ENCODE assay signal across 40 cellular contexts in the genomic region with DNA sequence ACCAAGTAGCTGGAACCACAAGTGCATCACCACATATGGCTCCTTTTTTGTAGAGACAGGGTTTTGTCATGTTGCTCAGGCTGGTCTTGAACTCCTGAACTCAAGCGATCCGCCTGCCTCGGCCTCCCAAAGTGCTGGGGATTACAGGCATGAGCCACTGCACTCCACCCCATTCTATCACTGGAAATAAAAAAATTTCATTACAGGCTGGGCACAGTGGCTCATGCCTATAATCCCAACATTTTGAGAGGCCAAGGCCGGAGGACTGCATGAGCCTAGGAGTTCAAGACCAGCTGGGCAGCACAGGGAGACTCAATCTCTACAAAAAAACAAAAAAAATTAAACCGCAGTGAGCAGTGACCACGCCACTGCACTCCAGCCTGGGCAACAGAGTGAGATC.
"Had no signal": no experiment of that assay in that cellular context is flagged by ENCODE, and none has a peak within 500 bp of the region (broad histone marks: within the 10 kb centered on the region; RNA-seq: fewer than 3 reads in every experiment).

No MANE protein-coding gene starts in this region.

- H3K36me3 ChIP-seq: adrenal gland, ascending aorta, brain microvascular endothelial cell, breast epithelium, cardiac muscle cell had no signal

- H3K9me3 Mint-ChIP-seq: activated naive CD4-positive, alpha-beta T cell treated with anti-CD3 and anti-CD28 coated beads for 36 hours; activated naive CD4-positive, alpha-beta T cell treated with anti-CD3 and anti-CD28 coated beads, Interleukin-2, amount 10 ng/mL, durations not matched to agents 7 days and 5 days; activated naive CD4-positive, alpha-beta T cell treated with anti-CD3 and anti-CD28 coated beads, Interleukin-2, amount 50 U/mL, for 24 hours; activated naive CD4-positive, alpha-beta T cell treated with anti-CD3 and anti-CD28 coated beads, Interleukin-2, amount 50 U/mL, for 72 hours; activated naive CD8-positive, alpha-beta T cell treated with anti-CD3 and anti-CD28 coated beads for 36 hours; activated naive CD8-positive, alpha-beta T cell treated with anti-CD3 and anti-CD28 coated beads, Interleukin-2, amount 10 ng/mL, durations not matched to agents 7 days and 5 days; activated naive CD8-positive, alpha-beta T cell treated with anti-CD3 and anti-CD28 coated beads, Interleukin-2, amount 50 U/mL, for 24 hours; activated T-cell treated with anti-CD3 and anti-CD28 coated beads, Interleukin-2, amount 50 U/mL, for 24 hours; activated T-cell treated with anti-CD3 and anti-CD28 coated beads, Interleukin-2, amount 50 U/mL, for 4 hours; activated T-cell treated with anti-CD3 and anti-CD28 coated beads, Interleukin-2, amount 50 U/mL, for 72 hours; activated T-helper 1 cell treated with anti-CD3 and anti-CD28 coated beads, Interleukin-12 subunit alpha, Interleukin-12 subunit beta, Interleukin-2, Interleukin-4 antibody, amounts not matched to agents 30 ng/mL and 10 ng/mL and 1 ng/mL, durations not matched to agents 14 hours and 24 hours and 36 hours; activated T-helper 17 cell treated with anti-CD3 and anti-CD28 coated beads, Interleukin-2, amount 50 U/mL, for 72 hours; activated T-helper 2 cell treated with anti-CD3 and anti-CD28 coated beads, Interferon-gamma antibody, Interleukin-2, Interleukin-4, amounts not matched to agents 10 μg/mL and 5 μg/mL and 100 μg/mL, durations not matched to agents 14 hours and 24 hours and 36 hours; brain; central memory CD8-positive, alpha-beta T cell had no signal

- H3K9me3 ChIP-seq: adrenal gland, ascending aorta, body of pancreas, breast epithelium had no signal

- H3K27ac ChIP-seq: adrenal gland, ascending aorta, body of pancreas, brain microvascular endothelial cell, breast epithelium, cardiac muscle cell had no signal

- H3K4me1 Mint-ChIP-seq: activated naive CD4-positive, alpha-beta T cell treated with anti-CD3 and anti-CD28 coated beads, Interleukin-2, amount 10 ng/mL, durations not matched to agents 7 days and 5 days; activated naive CD4-positive, alpha-beta T cell treated with anti-CD3 and anti-CD28 coated beads, Interleukin-2, amount 50 U/mL, for 24 hours; activated naive CD8-positive, alpha-beta T cell treated with anti-CD3 and anti-CD28 coated beads for 36 hours; brain had no signal

- H3K4me3 ChIP-seq: adrenal gland, ascending aorta, body of pancreas, breast epithelium, cardiac muscle cell had no signal

- H3K4me3 Mint-ChIP-seq: activated naive CD4-positive, alpha-beta T cell treated with anti-CD3 and anti-CD28 coated beads for 36 hours; activated naive CD4-positive, alpha-beta T cell treated with anti-CD3 and anti-CD28 coated beads, Interleukin-2, amount 10 ng/mL, durations not matched to agents 7 days and 5 days; activated naive CD4-positive, alpha-beta T cell treated with anti-CD3 and anti-CD28 coated beads, Interleukin-2, amount 50 U/mL, for 24 hours; activated naive CD8-positive, alpha-beta T cell; activated naive CD8-positive, alpha-beta T cell treated with anti-CD3 and anti-CD28 coated beads for 36 hours; activated naive CD8-positive, alpha-beta T cell treated with anti-CD3 and anti-CD28 coated beads, Interleukin-2, amount 10 ng/mL, durations not matched to agents 7 days and 5 days; activated naive CD8-positive, alpha-beta T cell treated with anti-CD3 and anti-CD28 coated beads, Interleukin-2, amount 50 U/mL, for 24 hours; activated T-cell treated with anti-CD3 and anti-CD28 coated beads, Interleukin-2, amount 50 U/mL, for 24 hours; activated T-cell treated with anti-CD3 and anti-CD28 coated beads, Interleukin-2, amount 50 U/mL, for 4 hours; activated T-cell treated with anti-CD3 and anti-CD28 coated beads, Interleukin-2, amount 50 U/mL, for 72 hours; activated T-helper 1 cell treated with anti-CD3 and anti-CD28 coated beads, Interleukin-12 subunit alpha, Interleukin-12 subunit beta, Interleukin-2, Interleukin-4 antibody, amounts not matched to agents 30 ng/mL and 10 ng/mL and 1 ng/mL, durations not matched to agents 14 hours and 24 hours and 36 hours; activated T-helper 17 cell treated with anti-CD3 and anti-CD28 coated beads, Interleukin-2, amount 50 U/mL, for 72 hours; brain; central memory CD8-positive, alpha-beta T cell had no signal

- FAIRE-seq: astrocyte, bronchial epithelial cell had no signal

- H3K27ac Mint-ChIP-seq: activated naive CD4-positive, alpha-beta T cell treated with anti-CD3 and anti-CD28 coated beads for 36 hours; activated naive CD4-positive, alpha-beta T cell treated with anti-CD3 and anti-CD28 coated beads, Interleukin-2, amount 10 ng/mL, durations not matched to agents 7 days and 5 days; activated naive CD4-positive, alpha-beta T cell treated with anti-CD3 and anti-CD28 coated beads, Interleukin-2, amount 50 U/mL, for 24 hours; activated naive CD4-positive, alpha-beta T cell treated with anti-CD3 and anti-CD28 coated beads, Interleukin-2, amount 50 U/mL, for 72 hours; activated naive CD8-positive, alpha-beta T cell; activated naive CD8-positive, alpha-beta T cell treated with anti-CD3 and anti-CD28 coated beads for 36 hours; activated naive CD8-positive, alpha-beta T cell treated with anti-CD3 and anti-CD28 coated beads, Interleukin-2, amount 10 ng/mL, durations not matched to agents 7 days and 5 days; activated naive CD8-positive, alpha-beta T cell treated with anti-CD3 and anti-CD28 coated beads, Interleukin-2, amount 50 U/mL, for 24 hours; activated T-cell treated with anti-CD3 and anti-CD28 coated beads, Interleukin-2, amount 50 U/mL, for 24 hours; activated T-cell treated with anti-CD3 and anti-CD28 coated beads, Interleukin-2, amount 50 U/mL, for 72 hours; activated T-helper 1 cell treated with anti-CD3 and anti-CD28 coated beads, Interleukin-12 subunit alpha, Interleukin-12 subunit beta, Interleukin-2, Interleukin-4 antibody, amounts not matched to agents 30 ng/mL and 10 ng/mL and 1 ng/mL, durations not matched to agents 14 hours and 24 hours and 36 hours; activated T-helper 17 cell treated with anti-CD3 and anti-CD28 coated beads, Interleukin-2, amount 50 U/mL, for 72 hours; activated T-helper 2 cell treated with anti-CD3 and anti-CD28 coated beads, Interferon-gamma antibody, Interleukin-2, Interleukin-4, amounts not matched to agents 10 μg/mL and 5 μg/mL and 100 μg/mL, durations not matched to agents 14 hours and 24 hours and 36 hours; brain had no signal

- DNase-seq: activated effector memory CD4-positive, alpha-beta T cell treated with anti-CD3 and anti-CD28 coated beads, Interleukin-2, amount 50 U/mL, for 16 hours; activated effector memory CD4-positive, alpha-beta T cell treated with Interleukin-2 at 50 U/mL for 16 hours; activated gamma-delta T cell; activated gamma-delta T cell treated with Interleukin-2 at 50 U/mL for 16 hours; activated naive CD4-positive, alpha-beta T cell; activated naive CD4-positive, alpha-beta T cell treated with anti-CD3 and anti-CD28 coated beads for 36 hours; activated naive CD4-positive, alpha-beta T cell treated with anti-CD3 and anti-CD28 coated beads, Interleukin-2, amount 10 ng/mL, durations not matched to agents 7 days and 5 days; activated naive CD4-positive, alpha-beta T cell treated with anti-CD3 and anti-CD28 coated beads, Interleukin-2, amount 50 U/mL, for 16 hours; activated naive CD4-positive, alpha-beta T cell treated with Interleukin-2 at 50 U/mL for 16 hours; activated naive CD8-positive, alpha-beta T cell treated with anti-CD3 and anti-CD28 coated beads for 36 hours; activated naive CD8-positive, alpha-beta T cell treated with anti-CD3 and anti-CD28 coated beads, Interleukin-2, amount 10 ng/mL, durations not matched to agents 7 days and 5 days; activated naive CD8-positive, alpha-beta T cell treated with anti-CD3 and anti-CD28 coated beads, Interleukin-2, amount 50 U/mL, for 24 hours; activated T-cell treated with anti-CD3 and anti-CD28 coated beads, Interleukin-2, amount 50 U/mL, for 1 hour; activated T-cell treated with anti-CD3 and anti-CD28 coated beads, Interleukin-2, amount 50 U/mL, for 24 hours; activated T-cell treated with anti-CD3 and anti-CD28 coated beads, Interleukin-2, amount 50 U/mL, for 4 hours; activated T-cell treated with anti-CD3 and anti-CD28 coated beads, Interleukin-2, amount 50 U/mL, for 48 hours; activated T-cell treated with anti-CD3 and anti-CD28 coated beads, Interleukin-2, amount 50 U/mL, for 72 hours; adrenal gland; amniotic stem cell; amygdala; anterior cingulate cortex; aorta; body of pancreas; brain microvascular endothelial cell; caudate nucleus; central memory CD4-positive, alpha-beta T cell; cerebellar nuclear complex had no signal

- H3K36me3 Mint-ChIP-seq: activated naive CD4-positive, alpha-beta T cell treated with anti-CD3 and anti-CD28 coated beads, Interleukin-2, amount 50 U/mL, for 24 hours; activated naive CD8-positive, alpha-beta T cell; brain had no signal

- H3K27me3 ChIP-seq: adrenal gland, ascending aorta, body of pancreas, brain microvascular endothelial cell, breast epithelium, cardiac muscle cell had no signal

- H3K4me1 ChIP-seq: adrenal gland, ascending aorta, body of pancreas, breast epithelium had no signal

- ATAC-seq: activated naive CD4-positive, alpha-beta T cell treated with anti-CD3 and anti-CD28 coated beads, Interleukin-2, amount 50 U/mL, for 72 hours; activated naive CD8-positive, alpha-beta T cell treated with anti-CD3 and anti-CD28 coated beads, Interleukin-2, amount 50 U/mL, for 24 hours; activated T-cell treated with anti-CD3 and anti-CD28 coated beads, Interleukin-2, amount 50 U/mL, for 4 hours; activated T-cell treated with anti-CD3 and anti-CD28 coated beads, Interleukin-2, amount 50 U/mL, for 72 hours; activated T-helper 17 cell treated with anti-CD3 and anti-CD28 coated beads, Interleukin-2, amount 50 U/mL, for 72 hours; body of pancreas had no signal
